ENCODE assay signal across 16 cellular contexts in genomic region chr1:112676543-112676942, GRCh38. TPM values are rescaled to one million over a fixed set of nuclear protein-coding genes. Genes with fewer than 3 reads are reported as not detected.
DNase-seq lines count a peak whose midpoint lies in the region; ATAC-seq and TF ChIP-seq lines count a peak whose summit lies in the region.
"Had no signal": no experiment of that assay in that cellular context is flagged by ENCODE, and none has a peak within 500 bp of the region (broad histone marks: within the 10 kb centered on the region; RNA-seq: fewer than 3 reads in every experiment).

No MANE protein-coding gene starts in this region.

- no peaks in the 10 kb centered on the region for H3K9me3 ChIP-seq in gastrocnemius medialis
- H3K9me3 ChIP-seq: ascending aorta, pancreas, tibial artery had no signal

- H3K4me3 Mint-ChIP-seq in activated CD4-positive, alpha-beta T cell treated with anti-CD3 and anti-CD28 coated beads, Interleukin-2, amount 10 ng/mL, durations not matched to agents 7 days and 5 days = peak overlapping the region; percentile 10
- H3K4me3 Mint-ChIP-seq in WTC11 = peak overlapping the region; percentile 72
- peak overlapping the region; percentile 73 for H3K4me3 Mint-ChIP-seq in natural killer cell treated with Interleukin-12 subunit alpha and Interleukin-12 subunit beta and Interleukin-15 and Interleukin-18, amount 100 ng/mL, for 72 hours

- H3K27me3 ChIP-seq in gastrocnemius medialis = no peaks in the 10 kb centered on the region
- H3K27me3 ChIP-seq: ascending aorta, pancreas, tibial artery had no signal

- DNase-seq in activated CD4-positive, alpha-beta T cell treated with anti-CD3 and anti-CD28 coated beads, Interleukin-2, amount 10 ng/mL, durations not matched to agents 7 days and 5 days = no peak
- no peak for DNase-seq in activated CD4-positive, alpha-beta T cell treated with anti-CD3 and anti-CD28 coated beads, Interleukin-2, amount 50 U/mL, for 1 hour
- DNase-seq in KBM-7 (peak; percentile 57), WTC11 (ENCODE audit: low spot score) (no peak), NCI-H2107 treated with DMSO at 0.1 percent for 48 hours (lab: John Stamatoyannopoulos, UW; ENCODE audit: unreplicated experiment) (no peak), gastrocnemius medialis (no peak), foreskin melanocyte (no peak)
- no peak for DNase-seq in natural killer cell treated with Interleukin-12 subunit alpha and Interleukin-12 subunit beta and Interleukin-15 and Interleukin-18, amount 100 ng/mL, for 72 hours (ENCODE audit: low spot score)
- DNase-seq: ACHN; mesendoderm; NCI-H1092; NCI-H2227 treated with DMSO at 0.1 percent for 48 hours; pancreas; stimulated activated CD4-positive, alpha-beta T cell treated with anti-CD3 and anti-CD28 coated beads, Interleukin-15, amount 100 ng/mL, for 24 hours; tibial artery had no signal

- ATAC-seq in WTC11 = no peak
- no peak for ATAC-seq in natural killer cell treated with Interleukin-12 subunit alpha and Interleukin-12 subunit beta and Interleukin-15 and Interleukin-18, amount 100 ng/mL, for 72 hours
- ATAC-seq in gastrocnemius medialis = no peak
- ATAC-seq: pancreas had no signal

- no peaks in the 10 kb centered on the region for H3K27me3 Mint-ChIP-seq in activated CD4-positive, alpha-beta T cell treated with anti-CD3 and anti-CD28 coated beads, Interleukin-2, amount 10 ng/mL, durations not matched to agents 7 days and 5 days
- H3K27me3 Mint-ChIP-seq in WTC11 (ENCODE audit: low read depth) = peaks cover 10% of the 10 kb centered on the region; the same call in 1 of the 2 replicates
- no peaks in the 10 kb centered on the region for H3K27me3 Mint-ChIP-seq in natural killer cell treated with Interleukin-12 subunit alpha and Interleukin-12 subunit beta and Interleukin-15 and Interleukin-18, amount 100 ng/mL, for 72 hours

- TF ChIP-seq CTCF in WTC11 (IDR thresholded peaks at IDR 0.05) (no peak), gastrocnemius medialis (IDR thresholded peaks at IDR 0.05 in 4 of 5, conservative IDR thresholded peaks at IDR 0.05 in 1 of 5) (no peak)

- H3K27ac Mint-ChIP-seq in activated CD4-positive, alpha-beta T cell treated with anti-CD3 and anti-CD28 coated beads, Interleukin-2, amount 10 ng/mL, durations not matched to agents 7 days and 5 days = no peak overlapping the region
- no peak overlapping the region for H3K27ac Mint-ChIP-seq in WTC11
- peak overlapping the region; percentile 54 to 59 for H3K27ac Mint-ChIP-seq in natural killer cell treated with Interleukin-12 subunit alpha and Interleukin-12 subunit beta and Interleukin-15 and Interleukin-18, amount 100 ng/mL, for 72 hours

- H3K36me3 Mint-ChIP-seq in activated CD4-positive, alpha-beta T cell treated with anti-CD3 and anti-CD28 coated beads, Interleukin-2, amount 10 ng/mL, durations not matched to agents 7 days and 5 days (ENCODE audit: low read depth) = peaks cover 38% of the 10 kb centered on the region
- H3K36me3 Mint-ChIP-seq in WTC11 = peaks cover 13% of the 10 kb centered on the region
- H3K36me3 Mint-ChIP-seq in natural killer cell treated with Interleukin-12 subunit alpha and Interleukin-12 subunit beta and Interleukin-15 and Interleukin-18, amount 100 ng/mL, for 72 hours = peaks cover 7% of the 10 kb centered on the region

- no peaks in the 10 kb centered on the region for H3K9me3 Mint-ChIP-seq in activated CD4-positive, alpha-beta T cell treated with anti-CD3 and anti-CD28 coated beads, Interleukin-2, amount 10 ng/mL, durations not matched to agents 7 days and 5 days
- peaks cover 4% of the 10 kb centered on the region; the same call in 1 of the 2 replicates for H3K9me3 Mint-ChIP-seq in WTC11
- no peaks in the 10 kb centered on the region for H3K9me3 Mint-ChIP-seq in natural killer cell treated with Interleukin-12 subunit alpha and Interleukin-12 subunit beta and Interleukin-15 and Interleukin-18, amount 100 ng/mL, for 72 hours

- H3K4me3 ChIP-seq in gastrocnemius medialis = no peak overlapping the region

- H3K4me1 Mint-ChIP-seq in activated CD4-positive, alpha-beta T cell treated with anti-CD3 and anti-CD28 coated beads, Interleukin-2, amount 10 ng/mL, durations not matched to agents 7 days and 5 days = peaks cover 49% of the 10 kb centered on the region
- H3K4me1 Mint-ChIP-seq in WTC11 = peaks cover 48% of the 10 kb centered on the region
- peaks cover 44 to 46% of the 10 kb centered on the region in 2 donors for H3K4me1 Mint-ChIP-seq in natural killer cell treated with Interleukin-12 subunit alpha and Interleukin-12 subunit beta and Interleukin-15 and Interleukin-18, amount 100 ng/mL, for 72 hours (ENCODE audit: low read depth in 2 of 2)

- no peak for TF ChIP-seq POLR2A in gastrocnemius medialis (IDR thresholded peaks at IDR 0.05)

- CTCF ChIA-PET in activated CD4-positive, alpha-beta T cell treated with anti-CD3 and anti-CD28 coated beads, Interleukin-2, amount 10 ng/mL, durations not matched to agents 7 days and 5 days (lab: Charles Lee) = interaction anchor here (1.0 kb wide), 1 partner anchor 20 kb away, joined by 4 read pairs; no protein-coding TSS in a partner anchor
- CTCF ChIA-PET in WTC11 (lab: Charles Lee) = no interaction called here

- in situ Hi-C loops in KBM-7 (cut with MboI; ENCODE audit: low pct_unique_long_range_greater_than_20kb, low sequenced_read_pairs) (no loop called here), gastrocnemius medialis (cut with MboI; ENCODE audit: low sequenced_read_pairs in 4 of 4) (no loop called here)

- intact Hi-C loops in gastrocnemius medialis (cut with DNase I; ENCODE audit: low total_unique reads) = no loop called here

- peaks cover 14 to 18% of the 10 kb centered on the region in 2 donors for H3K4me1 ChIP-seq in gastrocnemius medialis

- POLR2A ChIA-PET in activated CD4-positive, alpha-beta T cell treated with anti-CD3 and anti-CD28 coated beads, Interleukin-2, amount 10 ng/mL, durations not matched to agents 7 days and 5 days (lab: Charles Lee) = no interaction called here
- POLR2A ChIA-PET in WTC11 (lab: Charles Lee) = no interaction called here

- H3K27ac ChIP-seq in gastrocnemius medialis = no peak overlapping the region

- peaks cover 0 to 12% of the 10 kb centered on the region in 2 donors for H3K36me3 ChIP-seq in gastrocnemius medialis
- H3K36me3 ChIP-seq: ascending aorta, pancreas had no signal

TF ChIP-seq in WTC11, 78 proteins besides CTCF, POLR2A, EP300 and RAD21:
- TF ChIP-seq MAX (CRISPR knock-in tag; IDR thresholded peaks at IDR 0.05) = no peak
- no peak for TF ChIP-seq GABPB1 (CRISPR knock-in tag; IDR thresholded peaks at IDR 0.05)
- TF ChIP-seq RELA (CRISPR knock-in tag; IDR thresholded peaks at IDR 0.05; ENCODE audit: borderline replicate concordance) = no peak

RNA-seq across cellular contexts. Expression of gene MOV10, which starts 2.1 kb away (rescaled TPM):
- total RNA-seq in activated CD4-positive, alpha-beta T cell treated with anti-CD3 and anti-CD28 coated beads, Interleukin-2, amount 10 ng/mL, durations not matched to agents 7 days and 5 days = 100 to 1,000 TPM; 118 to 126 TPM
- total RNA-seq in WTC11 (2021) (80.7 to 99.1 TPM (median 98.8 TPM) in 3 replicates), gastrocnemius medialis (1 to 10 TPM; 2.8 to 7.2 (median 4.8) TPM)
- total RNA-seq in natural killer cell treated with Interleukin-12 subunit alpha and Interleukin-12 subunit beta and Interleukin-15 and Interleukin-18, amount 100 ng/mL, for 72 hours = 10 to 100 TPM; 71.0 to 78.0 TPM

RNA-seq across cellular contexts. Expression of gene RHOC, which starts 30.4 kb away (rescaled TPM):
- 10 to 100 TPM; 53.7 to 56.8 TPM for total RNA-seq in activated CD4-positive, alpha-beta T cell treated with anti-CD3 and anti-CD28 coated beads, Interleukin-2, amount 10 ng/mL, durations not matched to agents 7 days and 5 days
- total RNA-seq in WTC11 (2021) (67.9 to 68.9 TPM (median 68.2 TPM) in 3 replicates), gastrocnemius medialis (10 to 100 TPM; 33.1 to 86.5 (median 64.3) TPM)
- 100 to 1,000 TPM in 1 of 2 donors, 10 to 100 TPM in 1; 77.2 to 132 TPM for total RNA-seq in natural killer cell treated with Interleukin-12 subunit alpha and Interleukin-12 subunit beta and Interleukin-15 and Interleukin-18, amount 100 ng/mL, for 72 hours

RNA-seq across cellular contexts. Expression of gene PPM1J, which starts 38.6 kb away (rescaled TPM):
- total RNA-seq in activated CD4-positive, alpha-beta T cell treated with anti-CD3 and anti-CD28 coated beads, Interleukin-2, amount 10 ng/mL, durations not matched to agents 7 days and 5 days = not detected
- total RNA-seq in WTC11 (2021) (19.3 to 23.5 TPM (median 22.6 TPM) in 3 replicates), gastrocnemius medialis (1 to 10 TPM; 4.2 to 5.4 (median 4.8) TPM)
- not detected for total RNA-seq in natural killer cell treated with Interleukin-12 subunit alpha and Interleukin-12 subunit beta and Interleukin-15 and Interleukin-18, amount 100 ng/mL, for 72 hours

RNA-seq across cellular contexts. Expression of gene CAPZA1, which starts 56.9 kb away (rescaled TPM):
- total RNA-seq in activated CD4-positive, alpha-beta T cell treated with anti-CD3 and anti-CD28 coated beads, Interleukin-2, amount 10 ng/mL, durations not matched to agents 7 days and 5 days = 100 to 1,000 TPM; 254 to 303 TPM
- total RNA-seq in WTC11 (2021) = 86.6 to 97.5 TPM (median 91.3 TPM) in 3 replicates
- 100 to 1,000 TPM; 213 to 259 TPM for total RNA-seq in natural killer cell treated with Interleukin-12 subunit alpha and Interleukin-12 subunit beta and Interleukin-15 and Interleukin-18, amount 100 ng/mL, for 72 hours
- 10 to 100 TPM; 27.1 to 58.1 (median 35.2) TPM for total RNA-seq in gastrocnemius medialis

RNA-seq across cellular contexts. Expression of gene ST7L, which starts 57.6 kb away (rescaled TPM):
- 10 to 100 TPM; 13.8 to 18.5 TPM for total RNA-seq in activated CD4-positive, alpha-beta T cell treated with anti-CD3 and anti-CD28 coated beads, Interleukin-2, amount 10 ng/mL, durations not matched to agents 7 days and 5 days
- total RNA-seq in WTC11 (2021) = 14.5 to 18.0 TPM (median 14.8 TPM) in 3 replicates
- 10 to 100 TPM; 11.9 to 19.2 TPM for total RNA-seq in natural killer cell treated with Interleukin-12 subunit alpha and Interleukin-12 subunit beta and Interleukin-15 and Interleukin-18, amount 100 ng/mL, for 72 hours
- total RNA-seq in gastrocnemius medialis = 10 to 100 TPM in 3 of 4 donors, 1 to 10 TPM in 1; 9.6 to 16.7 (median 15.0) TPM

Comparison
In these comparisons a context has a peak if more than half of its experiments do, and no peak if none do; other contexts are left out.
1. H3K27ac Mint-ChIP-seq: peak in natural killer cell treated with Interleukin-12 subunit alpha and Interleukin-12 subunit beta and Interleukin-15 and Interleukin-18, amount 100 ng/mL, for 72 hours (2 of 2); none in activated CD4-positive, alpha-beta T cell treated with anti-CD3 and anti-CD28 coated beads, Interleukin-2, amount 10 ng/mL, durations not matched to agents 7 days and 5 days (single experiment) and WTC11 (single experiment).
2. H3K4me3 Mint-ChIP-seq: peak in every context shown above with its lines; median percentile 73 in natural killer cell treated with Interleukin-12 subunit alpha and Interleukin-12 subunit beta and Interleukin-15 and Interleukin-18, amount 100 ng/mL, for 72 hours; 72 in WTC11; 10 in activated CD4-positive, alpha-beta T cell treated with anti-CD3 and anti-CD28 coated beads, Interleukin-2, amount 10 ng/mL, durations not matched to agents 7 days and 5 days.
3. RNA of gene PPM1J, which starts 38.6 kb away (total RNA-seq): 19.3 to 23.5 TPM in WTC11 and 4.2 to 5.4 TPM in gastrocnemius medialis; not detected in natural killer cell treated with Interleukin-12 subunit alpha and Interleukin-12 subunit beta and Interleukin-15 and Interleukin-18, amount 100 ng/mL, for 72 hours and not detected in activated CD4-positive, alpha-beta T cell treated with anti-CD3 and anti-CD28 coated beads, Interleukin-2, amount 10 ng/mL, durations not matched to agents 7 days and 5 days; every median in the first group is over 4 times any median in the second.